Comparison of ENCODE assay signal across 1 cellular context in the genomic region with DNA sequence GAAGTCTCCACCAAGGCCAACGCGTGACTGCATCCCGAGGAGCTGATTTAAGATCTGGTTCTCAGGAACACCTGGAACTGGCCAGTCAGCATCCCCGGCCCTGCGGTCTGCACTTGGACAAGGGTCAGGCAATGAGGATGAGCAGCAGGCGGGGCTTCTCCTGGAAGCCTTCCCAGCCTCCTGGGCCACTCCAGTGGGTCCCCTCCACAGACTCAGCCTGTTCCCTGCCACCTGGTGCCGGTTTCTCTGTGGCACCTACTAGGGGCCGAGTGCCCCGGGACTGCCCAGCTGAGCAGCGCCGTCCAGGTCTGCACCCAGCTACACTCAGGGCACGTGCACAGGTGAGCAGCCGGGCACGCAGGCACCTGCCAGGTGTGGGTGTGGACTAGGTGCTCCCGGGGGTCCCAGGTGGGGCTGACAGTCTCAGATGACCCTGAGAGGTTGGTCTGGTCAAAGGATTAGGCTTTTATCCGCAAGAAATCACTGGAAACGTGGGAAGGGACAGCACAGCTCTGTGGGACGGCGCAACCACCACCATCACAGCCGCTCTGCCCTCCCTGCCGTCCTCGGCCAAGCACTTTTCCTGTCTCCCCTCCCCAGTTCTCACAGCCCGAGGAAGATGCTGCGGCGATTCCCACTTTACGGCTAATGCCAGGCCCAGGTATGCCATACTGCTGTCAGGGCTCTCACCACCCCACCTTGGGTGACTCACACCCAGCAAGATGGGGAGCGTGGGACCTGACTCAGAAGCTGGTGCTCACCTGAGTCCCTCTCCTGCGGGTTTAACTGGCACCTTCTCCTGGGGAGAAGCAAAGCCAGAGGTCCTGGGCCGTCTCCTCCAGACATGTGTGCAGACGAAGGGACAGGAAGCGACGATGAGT.
TF ChIP-seq lines count a peak whose summit lies in the region.

No MANE protein-coding gene starts in this region.

TF ChIP-seq in IMR-90, 13 proteins besides CTCF, POLR2A, EP300 and RAD21:
- TF ChIP-seq BHLHE40 (IDR thresholded peaks at IDR 0.05; ENCODE audit: low read depth, low read length) (no peak), NFE2L2 (IDR thresholded peaks at IDR 0.05; ENCODE audit: low read depth, low read length) (no peak), RFX5 (IDR thresholded peaks at IDR 0.05; ENCODE audit: low read depth, low read length) (no peak), USF2 (IDR thresholded peaks at IDR 0.05; ENCODE audit: low read depth, low read length) (no peak), CHD1 (IDR thresholded peaks at IDR 0.05; ENCODE audit: low read depth, low read length) (no peak), CEBPB (IDR thresholded peaks at IDR 0.05; ENCODE audit: low read depth, low read length) (no peak), MAFK (IDR thresholded peaks at IDR 0.05; ENCODE audit: low read depth, low read length) (no peak), MAZ (IDR thresholded peaks at IDR 0.05; ENCODE audit: borderline replicate concordance, low read depth, low read length) (no peak), RCOR1 (IDR thresholded peaks at IDR 0.05; ENCODE audit: insufficient replicate concordance, low read length) (no peak), SMC3 (IDR thresholded peaks at IDR 0.05; ENCODE audit: low read depth, low read length) (no peak), MXI1 (IDR thresholded peaks at IDR 0.05; ENCODE audit: borderline replicate concordance, low read depth, low read length) (no peak), FOS (IDR thresholded peaks at IDR 0.05; ENCODE audit: low read depth, low read length) (no peak)
- TF ChIP-seq, protein P1, sequence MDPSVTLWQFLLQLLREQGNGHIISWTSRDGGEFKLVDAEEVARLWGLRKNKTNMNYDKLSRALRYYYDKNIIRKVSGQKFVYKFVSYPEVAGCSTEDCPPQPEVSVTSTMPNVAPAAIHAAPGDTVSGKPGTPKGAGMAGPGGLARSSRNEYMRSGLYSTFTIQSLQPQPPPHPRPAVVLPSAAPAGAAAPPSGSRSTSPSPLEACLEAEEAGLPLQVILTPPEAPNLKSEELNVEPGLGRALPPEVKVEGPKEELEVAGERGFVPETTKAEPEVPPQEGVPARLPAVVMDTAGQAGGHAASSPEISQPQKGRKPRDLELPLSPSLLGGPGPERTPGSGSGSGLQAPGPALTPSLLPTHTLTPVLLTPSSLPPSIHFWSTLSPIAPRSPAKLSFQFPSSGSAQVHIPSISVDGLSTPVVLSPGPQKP (IDR thresholded peaks at IDR 0.05; ENCODE audit: borderline replicate concordance, low read depth, low read length), result no peak
